ENCODE assay signal across 8 cellular contexts in genomic region chr19:55370305-55370988, GRCh38. TPM values are rescaled to one million over a fixed set of nuclear protein-coding genes. Genes with fewer than 3 reads are reported as not detected.
DNase-seq lines count a peak whose midpoint lies in the region; ATAC-seq and TF ChIP-seq lines count a peak whose summit lies in the region.

TSS of gene IL11 (minus strand) at chr19:55370463. CDS start at chr19:55370310, 153 bp downstream.

- in situ Hi-C loops in G401 (cut with HindIII; ENCODE audit: low sequenced_read_pairs) = no loop called here

- peaks cover 0 to 8% (median 0%) of the 10 kb centered on the region in 5 experiments for H3K9me3 Mint-ChIP-seq in brain
- no peaks in the 10 kb centered on the region for H3K9me3 Mint-ChIP-seq in memory B cell
- H3K9me3 Mint-ChIP-seq in CD14-positive monocyte = peaks cover 0 to 24% (median 6%) of the 10 kb centered on the region in 7 donors

- TF ChIP-seq CTCF in AG04450 (IDR thresholded peaks at IDR 0.05; ENCODE audit: low read depth, low read length) (no peak), brain (conservative IDR thresholded peaks at IDR 0.05) (no peak), CD14-positive monocyte (IDR thresholded peaks at IDR 0.05) (no peak)

- H3K36me3 Mint-ChIP-seq in brain (no peaks in the 10 kb centered on the region), memory B cell (peaks cover 2% of the 10 kb centered on the region), CD14-positive monocyte (peaks cover 0 to 4% of the 10 kb centered on the region in 2 donors)

- peak within 1 kb of the TSS; percentile 76 for H3K4me3 ChIP-seq in AG04450 (ENCODE audit: low read depth, low read length)

- peak within 1 kb of the TSS; percentile 85 for H3K27ac ChIP-seq in AG04450 (ENCODE audit: low read depth, low read length)

- peak within 1 kb of the TSS; percentile 80 to 84 (median 83) for H3K4me3 Mint-ChIP-seq in brain
- peak within 1 kb of the TSS; percentile 85 for H3K4me3 Mint-ChIP-seq in memory B cell
- H3K4me3 Mint-ChIP-seq in CD14-positive monocyte = peak within 1 kb of the TSS in 1 of 2 donors; percentile 80

- no peaks in the 10 kb centered on the region; the same call in 1 of the 2 replicates for H3K9me3 ChIP-seq in AG04450 (ENCODE audit: control insufficient read depth, insufficient read depth, low read length)

- H3K27ac Mint-ChIP-seq in brain = peak within 1 kb of the TSS in 2 of 5 experiments; percentile 54 to 84
- no peak within 1 kb of the TSS for H3K27ac Mint-ChIP-seq in memory B cell
- H3K27ac Mint-ChIP-seq in CD14-positive monocyte = no peak within 1 kb of the TSS

- DNase-seq in AG04450 (ENCODE audit: low read depth, low spot score) (no peak), HT1080 (ENCODE audit: low read depth) (peak; percentile 74), memory B cell (ENCODE audit: low spot score in 2 of 2) (no peak), CD14-positive monocyte (ENCODE audit: low spot score) (no peak), NCI-H2081 treated with DMSO at 0.1 percent for 48 hours (lab: John Stamatoyannopoulos, UW) (no peak), G401 (ENCODE audit: low spot score) (no peak)

- intact Hi-C loops in CD14-positive monocyte (cut with micrococcal nuclease) = no loop called here

- H3K27me3 ChIP-seq in AG04450 (ENCODE audit: control insufficient read depth, insufficient read depth, low read length) = no peaks in the 10 kb centered on the region

- H3K4me1 Mint-ChIP-seq in brain = peaks cover 19% of the 10 kb centered on the region
- H3K4me1 Mint-ChIP-seq in memory B cell = peaks cover 14% of the 10 kb centered on the region
- peaks cover 5% of the 10 kb centered on the region for H3K4me1 Mint-ChIP-seq in CD14-positive monocyte

- ATAC-seq in memory B cell (ENCODE audit: low read depth) (no peak), GM19328 (IDR thresholded peaks at IDR 0.05; ENCODE audit: unreplicated experiment) (no peak)

- POLR2A ChIA-PET in AG04450 (lab: Yijun Ruan, JAX) = interaction anchor here (1.0 to 3.0 kb wide), 7 partner anchors 13 to 284 kb away, joined by 3 to 27 read pairs (median 6); partner anchors contain the start of genes KMT5C, TMEM238, U2AF2 and UBE2S

- CTCF ChIA-PET in AG04450 (lab: Charles Lee) = no interaction called here

- H3K27me3 Mint-ChIP-seq in brain = peaks cover 70% of the 10 kb centered on the region
- H3K27me3 Mint-ChIP-seq in memory B cell = peaks cover 38% of the 10 kb centered on the region
- peaks cover 53 to 83% (median 74%) of the 10 kb centered on the region in 3 donors for H3K27me3 Mint-ChIP-seq in CD14-positive monocyte (ENCODE audit: low read depth in 3 of 3)

RNA-seq across cellular contexts. Expression of gene IL11, which starts in this region (rescaled TPM):
- polyA plus RNA-seq in AG04450 (2011; rRNA removed) (14.8 and 19.9 TPM in 2 replicates), brain (ENCODE audit: insufficient read depth, low read depth, low replicate concordance) (0.41 TPM), CD14-positive monocyte (not detected)
- 9.2 and 10.4 TPM in 2 replicates for polyA minus RNA-seq in AG04450 (2011; rRNA and poly(A)+ RNA removed)
- 52.7 and 56.0 TPM in 2 replicates for total RNA-seq in HT1080 (2014; rRNA removed; shearing (Covaris generic))
- polyA plus RNA-seq in HT1080 (2015; cell fraction: cytosol; rRNA removed) = 34.5 and 41.4 TPM in 2 replicates
- 28.4 and 32.7 TPM in 2 replicates for polyA plus RNA-seq in HT1080 (2015; cell fraction: nucleus; rRNA removed)
- total RNA-seq in G401 (2014; rRNA removed; shearing (Covaris generic)) = 6.5 and 8.4 TPM in 2 replicates

Comparison
In these comparisons a context has a peak if more than half of its experiments do, and no peak if none do; other contexts are left out.
1. RNA of gene IL11 (polyA plus RNA-seq): 14.8 to 19.9 TPM in AG04450; 0.41 TPM in brain (single experiment) and not detected in CD14-positive monocyte; every median in the first group is over 10 times any median in the second.